Comparison of ENCODE assay signal across 9 cellular contexts in the genomic region with DNA sequence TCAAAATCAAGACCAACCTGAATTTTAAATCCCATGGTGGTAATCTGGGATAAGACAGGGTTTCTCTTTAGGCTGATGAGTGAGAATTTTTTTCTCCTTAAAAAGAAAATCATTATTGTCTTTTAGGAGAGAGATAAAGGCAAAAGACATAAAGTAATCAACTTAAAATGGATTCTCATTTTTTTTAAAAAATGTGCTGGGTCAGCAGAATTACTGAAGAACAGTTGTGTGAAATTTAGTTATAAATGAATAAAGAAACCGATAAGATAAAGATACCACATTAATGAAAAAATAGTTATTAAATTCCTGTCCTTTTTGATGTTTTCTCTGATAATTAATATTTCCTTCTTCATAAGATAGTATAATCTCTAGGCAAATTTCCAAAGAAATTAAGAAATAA.
"Had no signal": no experiment of that assay in that cellular context is flagged by ENCODE, and none has a peak within 500 bp of the region (broad histone marks: within the 10 kb centered on the region; RNA-seq: fewer than 3 reads in every experiment).

No MANE protein-coding gene starts in this region.

- H3K4me2 ChIP-seq: KMS-11 had no signal

- H3K27ac ChIP-seq: GM23248, KMS-11 had no signal

- DNase-seq: GM23248, GOT3, H9, HCEC 1CT, Karpas-422, KBM-7 had no signal

- H2AFZ ChIP-seq: GM23248 had no signal

- H3K4me3 ChIP-seq: GM23248 had no signal

- H3K9ac ChIP-seq: GM23248, KMS-11 had no signal

- FAIRE-seq: H54, HTR-8/SVneo had no signal
